ENCODE assay signal across 8 cellular contexts in the genomic region with DNA sequence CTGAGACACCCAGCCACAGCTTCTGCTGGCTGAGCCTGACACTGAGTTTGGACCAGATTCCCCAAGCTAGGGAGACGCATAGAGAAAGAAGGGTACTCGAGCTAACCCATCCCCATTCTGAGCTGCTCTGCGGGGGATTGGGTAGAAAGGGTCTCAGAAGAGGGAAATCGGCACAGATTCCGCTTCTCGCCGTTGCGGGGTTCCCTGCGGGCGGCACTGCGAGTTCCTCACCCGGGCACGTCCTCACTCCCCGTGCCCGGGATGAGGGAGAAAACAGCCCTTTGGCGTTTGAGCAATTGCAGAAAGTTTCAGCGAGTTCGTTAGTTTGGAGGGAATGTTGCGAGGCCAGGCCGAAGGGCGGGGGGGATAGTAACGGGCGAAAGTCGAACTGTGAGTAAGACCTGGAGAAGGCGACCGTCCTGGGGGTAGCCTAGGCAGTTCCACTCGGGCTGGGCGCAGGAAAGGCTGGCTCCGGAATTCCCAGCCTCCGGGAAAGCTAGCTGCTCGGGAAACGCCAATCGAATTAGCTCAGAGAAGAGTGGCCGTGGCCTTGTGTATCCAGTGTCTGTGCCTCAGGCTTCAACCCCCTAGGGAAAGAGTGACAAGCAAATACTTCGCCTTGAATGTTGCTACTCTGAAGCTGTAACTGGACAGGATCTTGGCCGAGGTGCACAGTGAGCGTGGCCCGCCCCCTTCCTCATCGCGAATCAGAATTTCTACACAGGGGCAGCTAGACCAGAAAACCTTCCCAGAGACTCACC. TPM values are rescaled to one million over a fixed set of nuclear protein-coding genes. Genes with fewer than 3 reads are reported as not detected.
A peak's percentile ranks its signal among the peaks of the same experiment; 100 is the strongest.
DNase-seq lines count a peak whose midpoint lies in the region; ATAC-seq and TF ChIP-seq lines count a peak whose summit lies in the region.

No MANE protein-coding gene starts in this region.

- H3K4me1 ChIP-seq in PC-3 (ENCODE audit: insufficient read depth, low read length) = peaks cover 14% of the 10 kb centered on the region; the same call in 1 of the 2 replicates

- peak overlapping the region; percentile 78 for H3K4me3 ChIP-seq in PC-3 (ENCODE audit: low read length)
- H3K4me3 ChIP-seq in fibroblast of the aortic adventitia (ENCODE audit: low read depth, low read length) = peak overlapping the region; percentile 88

- peaks cover 34% of the 10 kb centered on the region for H3K4me1 Mint-ChIP-seq in osteocyte (ENCODE audit: unreplicated experiment)
- peaks cover 2% of the 10 kb centered on the region for H3K4me1 Mint-ChIP-seq in activated CD8-positive, alpha-beta T cell treated with anti-CD3 and anti-CD28 coated beads for 36 hours (ENCODE audit: low read depth)

- no peaks in the 10 kb centered on the region for H3K36me3 ChIP-seq in PC-3 (ENCODE audit: low read depth, low read length)

- peaks cover 22% of the 10 kb centered on the region for H3K27me3 Mint-ChIP-seq in osteocyte (ENCODE audit: unreplicated experiment)
- H3K27me3 Mint-ChIP-seq in activated CD8-positive, alpha-beta T cell treated with anti-CD3 and anti-CD28 coated beads for 36 hours = peaks cover 39% of the 10 kb centered on the region

- TSS peak; percentile 77 for BruUV-seq in PC-3 (replicated peaks; lab: Mats Ljungman, UMichigan)

- no peaks in the 10 kb centered on the region for H3K27me3 ChIP-seq in PC-3 (ENCODE audit: low read length)

- ATAC-seq in PC-3 = peak; percentile 69
- ATAC-seq in activated CD8-positive, alpha-beta T cell treated with anti-CD3 and anti-CD28 coated beads for 36 hours = no peak
- no peak for ATAC-seq in GM21717 (IDR thresholded peaks at IDR 0.05; ENCODE audit: unreplicated experiment)
- ATAC-seq in GM19463 (IDR thresholded peaks at IDR 0.05; ENCODE audit: unreplicated experiment) = no peak

- H3K9me3 ChIP-seq in PC-3 (ENCODE audit: low read length) = no peaks in the 10 kb centered on the region

- POLR2A ChIA-PET in PC-3 (lab: Charles Lee; ENCODE audit: unreplicated experiment) = no interaction called here
- POLR2A ChIA-PET in activated CD8-positive, alpha-beta T cell treated with anti-CD3 and anti-CD28 coated beads for 36 hours (lab: Charles Lee) = no interaction called here

- intact Hi-C loops in PC-3 (cut with micrococcal nuclease) = loop anchor here (5.0 kb wide), 1 partner anchor 359 kb away; no protein-coding TSS in a partner anchor
- intact Hi-C loops in activated CD8-positive, alpha-beta T cell treated with anti-CD3 and anti-CD28 coated beads for 36 hours (cut with micrococcal nuclease) = loop anchor here (10.0 kb wide), 1 partner anchor 157 kb away; no protein-coding TSS in a partner anchor

- H3K9me3 Mint-ChIP-seq in osteocyte (ENCODE audit: unreplicated experiment) = peaks cover 3% of the 10 kb centered on the region
- no peaks in the 10 kb centered on the region for H3K9me3 Mint-ChIP-seq in activated CD8-positive, alpha-beta T cell treated with anti-CD3 and anti-CD28 coated beads for 36 hours

- H2AFZ ChIP-seq in PC-3 (ENCODE audit: low read length) = peak overlapping the region; percentile 57

- CTCF ChIA-PET in PC-3 (lab: Charles Lee) = interaction anchor here (0.6 kb wide), 1 partner anchor 340 kb away, joined by 3 read pairs; no protein-coding TSS in a partner anchor
- CTCF ChIA-PET in activated CD8-positive, alpha-beta T cell treated with anti-CD3 and anti-CD28 coated beads for 36 hours (lab: Charles Lee) = no interaction called here

- peak overlapping the region; percentile 87 for H3K4me3 Mint-ChIP-seq in osteocyte (ENCODE audit: unreplicated experiment)
- no peak overlapping the region for H3K4me3 Mint-ChIP-seq in activated CD8-positive, alpha-beta T cell treated with anti-CD3 and anti-CD28 coated beads for 36 hours

- H3K36me3 Mint-ChIP-seq in osteocyte (ENCODE audit: unreplicated experiment) = peaks cover 4% of the 10 kb centered on the region
- no peaks in the 10 kb centered on the region for H3K36me3 Mint-ChIP-seq in activated CD8-positive, alpha-beta T cell treated with anti-CD3 and anti-CD28 coated beads for 36 hours (ENCODE audit: low read depth)

- no peak for TF ChIP-seq CTCF in PC-3 (conservative IDR thresholded peaks at IDR 0.05; ENCODE audit: low read depth, low read length)
- no peak for TF ChIP-seq CTCF in fibroblast of the aortic adventitia (IDR thresholded peaks at IDR 0.05; ENCODE audit: insufficient read depth, low read length)
- TF ChIP-seq CTCF in osteocyte (IDR thresholded peaks at IDR 0.05) = no peak
- TF ChIP-seq CTCF in activated CD8-positive, alpha-beta T cell treated with anti-CD3 and anti-CD28 coated beads for 36 hours (IDR thresholded peaks at IDR 0.05) = no peak

- H3K9me2 ChIP-seq in PC-3 (replicated peaks; ENCODE audit: low read length) = no peaks in the 10 kb centered on the region

- peak overlapping the region; percentile 48 for H3K9ac ChIP-seq in PC-3 (ENCODE audit: low read length)

- peak overlapping the region; percentile 86 for H3K4me2 ChIP-seq in PC-3 (ENCODE audit: low read length)

- peaks cover 47% of the 10 kb centered on the region for H3K79me2 ChIP-seq in PC-3 (ENCODE audit: low read length)

- H4K20me1 ChIP-seq in PC-3 (ENCODE audit: low read length) = no peaks in the 10 kb centered on the region

- H3K27ac ChIP-seq in PC-3 (ENCODE audit: low read length) = peak overlapping the region; percentile 43

- no peaks in the 10 kb centered on the region for H3F3A ChIP-seq in PC-3 (ENCODE audit: low read length, unreplicated experiment)

- DNase-seq in COLO668 (lab: John Stamatoyannopoulos, UW; ENCODE audit: unreplicated experiment) (peak; percentile 62), PC-3 (peak; percentile 58), fibroblast of the aortic adventitia (ENCODE audit: low read depth) (peak; percentile 71), osteocyte (ENCODE audit: extremely low spot score, unreplicated experiment) (no peak), NCI-H2196 (lab: John Stamatoyannopoulos, UW; ENCODE audit: unreplicated experiment) (no peak)
- no peak for DNase-seq in activated CD8-positive, alpha-beta T cell treated with anti-CD3 and anti-CD28 coated beads for 36 hours

- peak overlapping the region; percentile 82 for H3K27ac Mint-ChIP-seq in osteocyte (ENCODE audit: unreplicated experiment)
- no peak overlapping the region for H3K27ac Mint-ChIP-seq in activated CD8-positive, alpha-beta T cell treated with anti-CD3 and anti-CD28 coated beads for 36 hours

RNA-seq across cellular contexts. Expression of a gene that starts 0.7 kb away (rescaled TPM):
- total RNA-seq in PC-3 (2014; rRNA removed) (6.8 and 7.8 TPM in 2 replicates), fibroblast of the aortic adventitia (ENCODE audit: low replicate concordance) (34.3 and 77.5 TPM in 2 replicates), osteocyte (2.5 and 3.0 TPM in 2 replicates)
- not detected for total RNA-seq in activated CD8-positive, alpha-beta T cell treated with anti-CD3 and anti-CD28 coated beads for 36 hours

Comparison
In these comparisons a context has a peak if more than half of its experiments do, and no peak if none do; other contexts are left out.
1. DNase-seq: peak in COLO668 (single experiment), PC-3 (single experiment) and fibroblast of the aortic adventitia (single experiment); none in osteocyte (single experiment), NCI-H2196 (single experiment) and activated CD8-positive, alpha-beta T cell treated with anti-CD3 and anti-CD28 coated beads for 36 hours (single experiment).